Comparison of ENCODE assay signal across 12 cellular contexts in genomic region chr5:150500328-150500841, GRCh38. TPM values are rescaled to one million over a fixed set of nuclear protein-coding genes. Genes with fewer than 3 reads are reported as not detected.
DNase-seq lines count a peak whose midpoint lies in the region; ATAC-seq and TF ChIP-seq lines count a peak whose summit lies in the region.
"Had no signal": no experiment of that assay in that cellular context is flagged by ENCODE, and none has a peak within 500 bp of the region (broad histone marks: within the 10 kb centered on the region; RNA-seq: fewer than 3 reads in every experiment).

No MANE protein-coding gene starts in this region.

- DNase-seq in cardiac septum (ENCODE audit: low spot score) (peak; percentile 85), osteoblast (ENCODE audit: insufficient read length, low spot score, missing footprints) (no peak), type B pancreatic cell (ENCODE audit: extremely low spot score, unreplicated experiment) (no peak), aorta (no peak), CD1c-positive myeloid dendritic cell (ENCODE audit: extremely low spot score) (no peak)
- DNase-seq in natural killer cell treated with Interleukin-12 subunit alpha and Interleukin-12 subunit beta and Interleukin-15 and Interleukin-18, amount 100 ng/mL, for 72 hours (ENCODE audit: low spot score), result no peak
- DNase-seq: activated B cell treated with CpG ODN at 0.5 μM for 24 hours; activated naive CD8-positive, alpha-beta T cell treated with anti-CD3 and anti-CD28 coated beads, Interleukin-2, amount 50 U/mL, for 24 hours; GF-D8; NCI-H1417 had no signal

- no peak overlapping the region for H3K4me3 Mint-ChIP-seq in brain
- no peak overlapping the region for H3K4me3 Mint-ChIP-seq in type B pancreatic cell
- H3K4me3 Mint-ChIP-seq in natural killer cell treated with Interleukin-12 subunit alpha and Interleukin-12 subunit beta and Interleukin-15 and Interleukin-18, amount 100 ng/mL, for 72 hours, result no peak overlapping the region
- H3K4me3 Mint-ChIP-seq: activated B cell treated with CpG ODN at 0.5 μM for 24 hours; activated naive CD8-positive, alpha-beta T cell treated with anti-CD3 and anti-CD28 coated beads, Interleukin-2, amount 50 U/mL, for 24 hours had no signal

- whole genome bisulfite sequencing in aorta, 2 donors, result 52 to 60% methylated on average over 3 of the region's 3 CpGs

- H3K79me2 ChIP-seq in osteoblast (ENCODE audit: insufficient read depth, low read length), result peaks cover 99% of the 10 kb centered on the region

- H3K4me3 ChIP-seq in osteoblast (ENCODE audit: insufficient read depth, low read length), result no peak overlapping the region
- no peak overlapping the region for H3K4me3 ChIP-seq in aorta (ENCODE audit: low read length in 2 of 2)

- H3K4me1 Mint-ChIP-seq in brain (peaks cover 85% of the 10 kb centered on the region), type B pancreatic cell (ENCODE audit: unreplicated experiment) (peaks cover 80% of the 10 kb centered on the region)
- H3K4me1 Mint-ChIP-seq in natural killer cell treated with Interleukin-12 subunit alpha and Interleukin-12 subunit beta and Interleukin-15 and Interleukin-18, amount 100 ng/mL, for 72 hours (ENCODE audit: low read depth in 2 of 2), result peaks cover 0 to 2% of the 10 kb centered on the region in 2 donors
- H3K4me1 Mint-ChIP-seq: activated naive CD8-positive, alpha-beta T cell treated with anti-CD3 and anti-CD28 coated beads, Interleukin-2, amount 50 U/mL, for 24 hours had no signal

- H3K27me3 Mint-ChIP-seq in brain (no peaks in the 10 kb centered on the region), type B pancreatic cell (no peaks in the 10 kb centered on the region)
- H3K27me3 Mint-ChIP-seq in natural killer cell treated with Interleukin-12 subunit alpha and Interleukin-12 subunit beta and Interleukin-15 and Interleukin-18, amount 100 ng/mL, for 72 hours, result no peaks in the 10 kb centered on the region
- H3K27me3 Mint-ChIP-seq: activated B cell treated with CpG ODN at 0.5 μM for 24 hours; activated naive CD8-positive, alpha-beta T cell treated with anti-CD3 and anti-CD28 coated beads, Interleukin-2, amount 50 U/mL, for 24 hours had no signal

- no peaks in the 10 kb centered on the region for H3K9me3 Mint-ChIP-seq in brain
- no peaks in the 10 kb centered on the region for H3K9me3 Mint-ChIP-seq in type B pancreatic cell
- no peaks in the 10 kb centered on the region for H3K9me3 Mint-ChIP-seq in natural killer cell treated with Interleukin-12 subunit alpha and Interleukin-12 subunit beta and Interleukin-15 and Interleukin-18, amount 100 ng/mL, for 72 hours
- H3K9me3 Mint-ChIP-seq: activated B cell treated with CpG ODN at 0.5 μM for 24 hours; activated naive CD8-positive, alpha-beta T cell treated with anti-CD3 and anti-CD28 coated beads, Interleukin-2, amount 50 U/mL, for 24 hours had no signal

- no peak for TF ChIP-seq CTCF in brain (conservative IDR thresholded peaks at IDR 0.05)
- TF ChIP-seq CTCF in osteoblast (IDR thresholded peaks at IDR 0.05; ENCODE audit: extremely low read depth, low read depth, low read length), result no peak
- TF ChIP-seq CTCF in type B pancreatic cell (conservative IDR thresholded peaks at IDR 0.05), result no peak

- intact Hi-C loops in cardiac septum (cut with DNase I) (loop anchor here (2.0 kb wide), 1 partner anchor 22 kb away; no protein-coding TSS in a partner anchor), aorta (cut with DNase I) (no loop called here)

- H2AFZ ChIP-seq in osteoblast (ENCODE audit: low read length), result no peak overlapping the region

- H3K27ac Mint-ChIP-seq in brain, result peak overlapping the region in 3 of 5 experiments; percentile 69 to 81 (median 73)
- H3K27ac Mint-ChIP-seq in type B pancreatic cell, result peak overlapping the region; percentile 88
- no peak overlapping the region for H3K27ac Mint-ChIP-seq in natural killer cell treated with Interleukin-12 subunit alpha and Interleukin-12 subunit beta and Interleukin-15 and Interleukin-18, amount 100 ng/mL, for 72 hours
- H3K27ac Mint-ChIP-seq: activated B cell treated with CpG ODN at 0.5 μM for 24 hours; activated naive CD8-positive, alpha-beta T cell treated with anti-CD3 and anti-CD28 coated beads, Interleukin-2, amount 50 U/mL, for 24 hours had no signal

- H3K4me2 ChIP-seq in osteoblast (ENCODE audit: insufficient read depth, low read length), result no peak overlapping the region

- no peaks in the 10 kb centered on the region for H3K27me3 ChIP-seq in osteoblast (ENCODE audit: insufficient read depth, low read length)
- no peaks in the 10 kb centered on the region for H3K27me3 ChIP-seq in aorta (ENCODE audit: control insufficient read depth in 1 of 2, insufficient read depth in 2 of 2, low read length in 1 of 2)

- H3K36me3 Mint-ChIP-seq in brain (peaks cover 14% of the 10 kb centered on the region), type B pancreatic cell (peaks cover 4% of the 10 kb centered on the region)
- H3K36me3 Mint-ChIP-seq in natural killer cell treated with Interleukin-12 subunit alpha and Interleukin-12 subunit beta and Interleukin-15 and Interleukin-18, amount 100 ng/mL, for 72 hours, result no peaks in the 10 kb centered on the region

- H3K4me1 ChIP-seq in osteoblast (ENCODE audit: insufficient read depth, low read length), result peaks cover 91% of the 10 kb centered on the region
- H3K4me1 ChIP-seq in aorta (ENCODE audit: control insufficient read depth in 1 of 2, insufficient read depth in 2 of 2, low read length in 2 of 2), result peaks cover 3 to 6% of the 10 kb centered on the region in 2 donors

- H3K36me3 ChIP-seq in osteoblast (ENCODE audit: insufficient read depth, low read length) (peaks cover 44% of the 10 kb centered on the region), aorta (ENCODE audit: control insufficient read depth in 1 of 2, insufficient read depth in 2 of 2, low read length in 1 of 2) (no peaks in the 10 kb centered on the region)

- ATAC-seq in aorta (ENCODE audit: low FRiP score) (no peak), HG03460 (IDR thresholded peaks at IDR 0.05; ENCODE audit: unreplicated experiment) (no peak)
- ATAC-seq in natural killer cell treated with Interleukin-12 subunit alpha and Interleukin-12 subunit beta and Interleukin-15 and Interleukin-18, amount 100 ng/mL, for 72 hours, result no peak
- ATAC-seq: activated naive CD8-positive, alpha-beta T cell treated with anti-CD3 and anti-CD28 coated beads, Interleukin-2, amount 50 U/mL, for 24 hours had no signal

- H3K9me3 ChIP-seq in osteoblast (ENCODE audit: low read depth, low read length) (no peaks in the 10 kb centered on the region), aorta (ENCODE audit: control insufficient read depth, low read length) (no peaks in the 10 kb centered on the region)

- H4K20me1 ChIP-seq in osteoblast (ENCODE audit: insufficient read depth, low read length), result peaks cover 51% of the 10 kb centered on the region

- H3K27ac ChIP-seq in osteoblast (ENCODE audit: low read depth, low read length) (peak overlapping the region; percentile 77), aorta (ENCODE audit: low read depth in 1 of 2, low read length in 2 of 2) (no peak overlapping the region)

RNA-seq across cellular contexts. Expression of gene NDST1, which starts 7.5 kb away (rescaled TPM):
- polyA plus RNA-seq in brain (ENCODE audit: insufficient read depth, low read depth, low replicate concordance) (40.0 TPM), aorta (10 to 100 TPM; 10.4 to 12.1 TPM)
- total RNA-seq in cardiac septum (67.6 TPM), osteoblast (89.9 and 104 TPM in 2 replicates), type B pancreatic cell (ENCODE audit: low replicate concordance) (96.5 and 101 TPM in 2 replicates), aorta (100 to 1,000 TPM in 1 of 2 donors, 10 to 100 TPM in 1; 74.0 to 116 TPM)
- 1 to 10 TPM; 4.0 to 7.8 TPM for total RNA-seq in natural killer cell treated with Interleukin-12 subunit alpha and Interleukin-12 subunit beta and Interleukin-15 and Interleukin-18, amount 100 ng/mL, for 72 hours

RNA-seq across cellular contexts. Expression of gene RPS14, which starts 50.8 kb away (rescaled TPM):
- polyA plus RNA-seq in brain (ENCODE audit: insufficient read depth, low read depth, low replicate concordance), result 2,096 TPM
- total RNA-seq in cardiac septum, result 852 TPM
- total RNA-seq in osteoblast, result 1,720 and 2,211 TPM in 2 replicates
- 2,469 and 2,543 TPM in 2 replicates for total RNA-seq in type B pancreatic cell (ENCODE audit: low replicate concordance)
- total RNA-seq in aorta, result 1,000 to 10,000 TPM; 1,419 to 1,480 TPM
- polyA plus RNA-seq in aorta, result 1,000 to 10,000 TPM; 3,586 to 6,043 TPM
- 1,000 to 10,000 TPM; 1,429 to 1,580 TPM for total RNA-seq in natural killer cell treated with Interleukin-12 subunit alpha and Interleukin-12 subunit beta and Interleukin-15 and Interleukin-18, amount 100 ng/mL, for 72 hours

Comparison
In these comparisons a context has a peak if more than half of its experiments do, and no peak if none do; other contexts are left out.
1. H3K27ac Mint-ChIP-seq: peak in brain (3 of 5) and type B pancreatic cell (single experiment); none in natural killer cell treated with Interleukin-12 subunit alpha and Interleukin-12 subunit beta and Interleukin-15 and Interleukin-18, amount 100 ng/mL, for 72 hours (0 of 2).